In the genomic region with DNA sequence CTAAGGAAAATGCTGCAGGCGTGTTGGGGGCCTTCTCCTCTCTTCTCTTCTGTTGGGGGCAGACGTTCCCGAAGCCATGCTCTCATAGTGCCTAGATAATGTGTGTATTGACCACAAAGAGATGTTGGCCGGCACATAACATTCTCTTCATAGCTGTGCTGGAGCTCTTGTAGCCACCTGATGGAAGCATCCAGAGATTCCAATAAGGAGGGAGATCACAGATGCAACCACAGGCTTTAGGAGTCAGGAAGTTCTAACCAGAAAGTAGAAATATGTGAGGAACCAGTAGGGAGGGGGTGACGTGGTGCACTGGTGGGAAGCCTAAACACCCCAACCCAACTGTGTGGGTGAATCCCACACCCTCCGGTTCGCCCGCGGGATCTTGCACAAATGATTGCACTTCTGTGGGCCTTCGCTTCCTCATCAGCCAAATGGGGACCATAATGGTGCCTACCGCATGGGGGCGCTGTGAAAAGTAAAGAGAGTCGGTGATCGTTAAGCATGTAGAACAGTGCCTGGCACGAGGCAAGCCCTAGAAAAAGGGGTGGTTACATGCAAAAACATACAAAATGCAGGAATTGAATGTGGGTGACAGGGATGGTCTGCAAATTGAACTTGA, we compare ENCODE assay signal across 26 cellular contexts.
A peak's percentile ranks its signal among the peaks of the same experiment; 100 is the strongest.
DNase-seq lines count a peak whose midpoint lies in the region; ATAC-seq and TF ChIP-seq lines count a peak whose summit lies in the region.
"Had no signal": no experiment of that assay in that cellular context is flagged by ENCODE, and none has a peak within 500 bp of the region (broad histone marks: within the 10 kb centered on the region; RNA-seq: fewer than 3 reads in every experiment).

No MANE protein-coding gene starts in this region.

- peak overlapping the region; percentile 40 for H3K18ac ChIP-seq in neuronal stem cell (ENCODE audit: low read length)

- no peaks in the 10 kb centered on the region for H3K79me1 ChIP-seq in neuronal stem cell (ENCODE audit: low read depth, low read length)

- no peak overlapping the region for H3K4me3 ChIP-seq in GM12864 (ENCODE audit: low read depth, low read length)
- no peak overlapping the region for H3K4me3 ChIP-seq in Jurkat, Clone E6-1 (ENCODE audit: low read length)
- H3K4me3 ChIP-seq in brain microvascular endothelial cell (ENCODE audit: low read depth, low read length) = no peak overlapping the region
- H3K4me3 ChIP-seq in neuronal stem cell (ENCODE audit: low read length in 2 of 2) = no peak overlapping the region
- H3K4me3 ChIP-seq: thyroid gland had no signal

- ATAC-seq in GM18873 (IDR thresholded peaks at IDR 0.05; ENCODE audit: low FRiP score, unreplicated experiment) = no peak
- ATAC-seq in GM18519 (IDR thresholded peaks at IDR 0.05; ENCODE audit: low FRiP score, unreplicated experiment) = no peak
- ATAC-seq: activated T-cell treated with anti-CD3 and anti-CD28 coated beads, Interleukin-2, amount 50 U/mL, for 72 hours; foreskin keratinocyte; PC-3; stimulated activated memory B cell treated with anti-CD40 and anti-IgM and Interleukin-4, amounts not matched to agents 10 μg/mL and 1 μg/mL and 100 μg/mL, for 72 hours had no signal

- H3K27ac ChIP-seq in brain microvascular endothelial cell (no peak overlapping the region), neuronal stem cell (replicated peaks; ENCODE audit: low read length) (no peak overlapping the region), caudate nucleus (ENCODE audit: low read depth, low read length) (no peak overlapping the region)
- H3K27ac ChIP-seq: foreskin keratinocyte, thyroid gland had no signal

- no peak overlapping the region for H2BK5ac ChIP-seq in neuronal stem cell (ENCODE audit: low read length)

- H3K4me1 ChIP-seq in neuronal stem cell (ENCODE audit: control insufficient read depth in 2 of 2, insufficient read depth in 1 of 2, low read depth in 1 of 2, low read length in 2 of 2) = peaks cover 2 to 6% of the 10 kb centered on the region in 2 donors
- H3K4me1 ChIP-seq: foreskin keratinocyte had no signal

- H3K36me3 ChIP-seq in brain microvascular endothelial cell (replicated peaks) = peaks cover 52% of the 10 kb centered on the region
- H3K36me3 ChIP-seq in neuronal stem cell (replicated peaks in 1 of 2; ENCODE audit: control insufficient read depth in 2 of 2, insufficient read depth in 2 of 2, low read length in 2 of 2) = no peaks in the 10 kb centered on the region

- no peak overlapping the region for H2AFZ ChIP-seq in neuronal stem cell (ENCODE audit: low read length)

- H4K8ac ChIP-seq in neuronal stem cell (ENCODE audit: low read depth, low read length) = no peak overlapping the region

- H3K4ac ChIP-seq in neuronal stem cell (ENCODE audit: low read length) = no peak overlapping the region

- no peak overlapping the region for H2BK12ac ChIP-seq in neuronal stem cell (ENCODE audit: low read length)

- H3K23ac ChIP-seq in neuronal stem cell (ENCODE audit: low read depth, low read length, poor library complexity) = no peak overlapping the region

- H2AK5ac ChIP-seq in neuronal stem cell (ENCODE audit: low read depth, low read length) = no peak overlapping the region

- DNase-seq in GM12864 (ENCODE audit: low read depth) (no peak), brain microvascular endothelial cell (no peak), neuronal stem cell (ENCODE audit: low spot score) (no peak), caudate nucleus (lab: John Stamatoyannopoulos, UW) (no peak)
- peak; percentile 16 for DNase-seq in Jurkat, Clone E6-1 (ENCODE audit: low read depth, low spot score)
- DNase-seq: activated CD4-positive, alpha-beta T cell treated with anti-CD3 and anti-CD28 coated beads for 4 hours; activated naive CD4-positive, alpha-beta T cell treated with anti-CD3 and anti-CD28 coated beads, Interleukin-2, amount 50 U/mL, for 16 hours; activated T-cell treated with anti-CD3 and anti-CD28 coated beads, Interleukin-2, amount 50 U/mL, for 72 hours; aorta; cerebellar nuclear complex; DMS53; foreskin keratinocyte; hippocampal formation; IMR-90; islet precursor cell; NCI-H1436 treated with DMSO at 0.1 percent for 48 hours; NCI-H2171 treated with DMSO at 0.1 percent for 48 hours; NCI-H69; PC-3; SHP77 treated with DMSO at 0.1 percent for 48 hours; small intestine; T-helper 1 cell; thyroid gland had no signal

- no peak overlapping the region for H2BK120ac ChIP-seq in neuronal stem cell (ENCODE audit: low read depth, low read length)

- in situ Hi-C loops in brain microvascular endothelial cell (cut with HindIII; ENCODE audit: low pct_ligation_motif_present, low sequenced_read_pairs) = no loop called here

- no peak overlapping the region for H4K91ac ChIP-seq in neuronal stem cell (ENCODE audit: low read depth, low read length, poor library complexity)

- no peak overlapping the region for H3K9ac ChIP-seq in neuronal stem cell (ENCODE audit: low read depth, low read length, poor library complexity)

- no peaks in the 10 kb centered on the region for H3K9me3 ChIP-seq in neuronal stem cell (replicated peaks in 1 of 2; ENCODE audit: control insufficient read depth in 2 of 2, insufficient read depth in 1 of 2, low read depth in 1 of 2, low read length in 2 of 2)
- H3K9me3 ChIP-seq: thyroid gland had no signal

- TF ChIP-seq CTCF in GM12864 (IDR thresholded peaks at IDR 0.05; ENCODE audit: low read depth, low read length, missing control alignments) (peak; percentile 7), brain microvascular endothelial cell (IDR thresholded peaks at IDR 0.05; ENCODE audit: low read depth, low read length, missing control alignments) (peak; percentile 27)

- no CpG with 5 or more reads among the region's 15 CpGs for WGBS in neuronal stem cell (ENCODE audit: extremely low coverage in 2 of 2, insufficient read length in 2 of 2, insufficient replicate concordance in 1 of 2), 2 donors

- H3K4me2 ChIP-seq in neuronal stem cell (ENCODE audit: insufficient read depth, low read length, poor library complexity, severe bottlenecking) = no peak overlapping the region

- no peaks in the 10 kb centered on the region for H3K27me3 ChIP-seq in brain microvascular endothelial cell (replicated peaks)
- H3K27me3 ChIP-seq in neuronal stem cell (ENCODE audit: control insufficient read depth in 3 of 3, insufficient read depth in 3 of 3, low read depth in 1 of 3, low read length in 3 of 3) = no peaks in the 10 kb centered on the region
- H3K27me3 ChIP-seq: foreskin keratinocyte, thyroid gland had no signal

- no peak overlapping the region for H2BK15ac ChIP-seq in neuronal stem cell (ENCODE audit: low read length)

- no peak overlapping the region for H3K14ac ChIP-seq in neuronal stem cell (ENCODE audit: low read length)
